8 cellular contexts compared by ENCODE assay signal in genomic region chr10:63707254-63707910, GRCh38.
A peak's percentile ranks its signal among the peaks of the same experiment; 100 is the strongest.
DNase-seq lines count a peak whose midpoint lies in the region; ATAC-seq, FAIRE-seq and TF ChIP-seq lines count a peak whose summit lies in the region.

No MANE protein-coding gene starts in this region.

- peaks cover 12% of the 10 kb centered on the region for H3K4me1 Mint-ChIP-seq in activated CD4-positive, alpha-beta memory T cell treated with anti-CD3 and anti-CD28 coated beads for 36 hours (ENCODE audit: low read depth)
- peaks cover 29% of the 10 kb centered on the region for H3K4me1 Mint-ChIP-seq in stimulated activated effector memory CD8-positive, alpha-beta T cell treated with anti-CD3 and anti-CD28 coated beads, Interleukin-12 subunit alpha, Interleukin-12 subunit beta, amount 100 ng/mL, for 72 hours

- no peak for TF ChIP-seq EP300 in gastroesophageal sphincter (IDR thresholded peaks at IDR 0.05)

- intact Hi-C loops in activated CD4-positive, alpha-beta memory T cell treated with anti-CD3 and anti-CD28 coated beads for 36 hours (cut with micrococcal nuclease), result loop anchor here (1.0 to 10.0 kb wide), 10 partner anchors 37 to 896 kb away; partner anchors contain the start of gene NRBF2

- no peaks in the 10 kb centered on the region for H3K27me3 Mint-ChIP-seq in activated CD4-positive, alpha-beta memory T cell treated with anti-CD3 and anti-CD28 coated beads for 36 hours

- CTCF ChIA-PET in activated CD4-positive, alpha-beta memory T cell treated with anti-CD3 and anti-CD28 coated beads for 36 hours (lab: Charles Lee), result interaction anchor here (0.9 to 3.4 kb wide), 6 partner anchors 9 to 540 kb away, joined by 3 to 32 read pairs (median 4); no protein-coding TSS in a partner anchor

- no peak overlapping the region for H3K4me3 ChIP-seq in gastroesophageal sphincter

- ATAC-seq in GM21515 (IDR thresholded peaks at IDR 0.05; ENCODE audit: unreplicated experiment), result peak; percentile 80
- peak; percentile 88 for ATAC-seq in gastroesophageal sphincter
- ATAC-seq in stimulated activated effector memory CD8-positive, alpha-beta T cell treated with anti-CD3 and anti-CD28 coated beads, Interleukin-12 subunit alpha, Interleukin-12 subunit beta, amount 100 ng/mL, for 72 hours, result peak; percentile 99

- no peak for TF ChIP-seq CTCF in gastroesophageal sphincter (IDR thresholded peaks at IDR 0.05)

- H3K27ac Mint-ChIP-seq in activated CD4-positive, alpha-beta memory T cell treated with anti-CD3 and anti-CD28 coated beads for 36 hours, result peak overlapping the region; percentile 20
- peak overlapping the region; percentile 9 for H3K27ac Mint-ChIP-seq in stimulated activated effector memory CD8-positive, alpha-beta T cell treated with anti-CD3 and anti-CD28 coated beads, Interleukin-12 subunit alpha, Interleukin-12 subunit beta, amount 100 ng/mL, for 72 hours

- WGBS in gastroesophageal sphincter (ENCODE audit: low coverage in 1 of 2), 2 donors, result 44 to 60% methylated on average over 1 of the region's 1 CpG

- POLR2A ChIA-PET in activated CD4-positive, alpha-beta memory T cell treated with anti-CD3 and anti-CD28 coated beads for 36 hours (lab: Charles Lee), result interaction anchor here (0.5 to 1.6 kb wide), 6 partner anchors 11 to 605 kb away, joined by 3 to 4 read pairs (median 3); no protein-coding TSS in a partner anchor

- no peak for TF ChIP-seq POLR2A in gastroesophageal sphincter (IDR thresholded peaks at IDR 0.05)

- no peak overlapping the region for H3K4me3 Mint-ChIP-seq in activated CD4-positive, alpha-beta memory T cell treated with anti-CD3 and anti-CD28 coated beads for 36 hours
- no peak overlapping the region for H3K4me3 Mint-ChIP-seq in stimulated activated effector memory CD8-positive, alpha-beta T cell treated with anti-CD3 and anti-CD28 coated beads, Interleukin-12 subunit alpha, Interleukin-12 subunit beta, amount 100 ng/mL, for 72 hours

- peaks cover 16 to 47% (median 29%) of the 10 kb centered on the region in 3 donors for H3K4me1 ChIP-seq in gastroesophageal sphincter

- H3K36me3 Mint-ChIP-seq in activated CD4-positive, alpha-beta memory T cell treated with anti-CD3 and anti-CD28 coated beads for 36 hours, result no peaks in the 10 kb centered on the region
- H3K36me3 Mint-ChIP-seq in stimulated activated effector memory CD8-positive, alpha-beta T cell treated with anti-CD3 and anti-CD28 coated beads, Interleukin-12 subunit alpha, Interleukin-12 subunit beta, amount 100 ng/mL, for 72 hours, result no peaks in the 10 kb centered on the region

- H3K36me3 ChIP-seq in gastroesophageal sphincter, result no peaks in the 10 kb centered on the region

- peak; percentile 84 for DNase-seq in GM03348 (ENCODE audit: low spot score)
- DNase-seq in HTR-8/SVneo (ENCODE audit: insufficient read length, low spot score), result peak; percentile 84
- peak; percentile 48 for DNase-seq in activated CD4-positive, alpha-beta memory T cell treated with anti-CD3 and anti-CD28 coated beads for 36 hours
- peak in 1 of 2 donors; percentile 68 for DNase-seq in stimulated activated effector memory CD8-positive, alpha-beta T cell treated with anti-CD3 and anti-CD28 coated beads, Interleukin-12 subunit alpha, Interleukin-12 subunit beta, amount 100 ng/mL, for 72 hours (ENCODE audit: low spot score in 2 of 2)
- DNase-seq in SHP77 treated with DMSO at 0.1 percent for 48 hours (lab: John Stamatoyannopoulos, UW), result no peak
- DNase-seq in D341Med (ENCODE audit: low spot score), result no peak

- H3K27me3 ChIP-seq in gastroesophageal sphincter, result no peaks in the 10 kb centered on the region

- peak overlapping the region; percentile 24 to 74 (median 62) for H3K27ac ChIP-seq in gastroesophageal sphincter

- FAIRE-seq in HTR-8/SVneo (lab: Jason Lieb, UNC), result no peak

- H3K9me3 ChIP-seq in gastroesophageal sphincter, result no peaks in the 10 kb centered on the region

- no peaks in the 10 kb centered on the region for H3K9me3 Mint-ChIP-seq in activated CD4-positive, alpha-beta memory T cell treated with anti-CD3 and anti-CD28 coated beads for 36 hours
- no peaks in the 10 kb centered on the region for H3K9me3 Mint-ChIP-seq in stimulated activated effector memory CD8-positive, alpha-beta T cell treated with anti-CD3 and anti-CD28 coated beads, Interleukin-12 subunit alpha, Interleukin-12 subunit beta, amount 100 ng/mL, for 72 hours

Comparison
In these comparisons a context has a peak if more than half of its experiments do, and no peak if none do; other contexts are left out.
1. DNase-seq: peak in GM03348 (single experiment), HTR-8/SVneo (single experiment) and activated CD4-positive, alpha-beta memory T cell treated with anti-CD3 and anti-CD28 coated beads for 36 hours (single experiment); none in SHP77 treated with DMSO at 0.1 percent for 48 hours (single experiment) and D341Med (single experiment).
2. Peak in every context shown above with its lines, with median percentiles within 50 percentile points of each other: ATAC-seq.